ENCODE assay signal across 8 cellular contexts in the genomic region with DNA sequence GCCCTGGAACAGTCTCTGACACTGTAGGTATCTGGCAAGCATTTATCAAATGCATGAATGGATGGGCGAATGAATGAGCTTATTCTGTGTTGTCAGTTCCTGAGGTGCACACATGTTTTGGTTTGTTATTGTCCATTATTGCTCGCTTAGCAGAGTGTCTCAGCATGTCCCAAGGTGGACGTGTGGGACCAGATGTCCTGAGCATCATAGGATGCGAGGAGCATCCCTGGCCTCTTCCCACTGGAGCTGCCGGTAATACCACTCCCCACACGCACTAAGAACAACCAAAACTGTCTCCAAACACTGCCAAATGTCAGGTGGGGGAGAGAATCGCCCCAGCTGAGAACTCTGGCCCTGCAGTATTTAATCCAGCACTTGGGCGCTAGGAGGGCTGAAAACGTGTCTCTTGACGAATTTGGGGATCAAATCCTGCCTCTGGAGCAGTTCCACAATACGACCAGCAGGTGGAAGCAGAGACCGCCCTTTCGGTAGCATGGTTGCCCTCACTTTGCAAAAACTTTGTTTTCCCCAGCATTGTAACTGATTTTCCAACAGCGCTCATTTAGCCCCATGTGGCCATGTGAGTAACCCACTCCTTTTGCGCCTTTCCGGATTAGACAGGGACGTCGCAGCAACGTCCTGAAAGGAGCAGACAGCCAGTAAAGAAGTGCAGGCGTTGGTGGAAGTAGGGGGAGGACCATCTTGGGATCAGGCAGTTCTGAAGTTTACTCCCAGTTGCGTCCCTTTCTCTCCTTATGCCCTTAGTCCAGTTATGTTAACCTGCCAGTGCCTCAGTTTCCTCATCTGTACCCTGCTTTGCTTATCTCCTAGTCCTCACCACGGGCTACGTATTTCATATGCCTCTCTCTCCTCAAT. TPM values are rescaled to one million over a fixed set of nuclear protein-coding genes. Genes with fewer than 3 reads are reported as not detected.
DNase-seq lines count a peak whose midpoint lies in the region; ATAC-seq and TF ChIP-seq lines count a peak whose summit lies in the region.

No MANE protein-coding gene starts in this region.

- TF ChIP-seq POLR2A in esophagus muscularis mucosa (IDR thresholded peaks at IDR 0.05; ENCODE audit: low read depth), result no peak

- ATAC-seq in GM21423 (IDR thresholded peaks at IDR 0.05; ENCODE audit: unreplicated experiment), result peak; percentile 87

- no peak overlapping the region; the same call in 1 of the 2 replicates for H3K9ac ChIP-seq in OCI-LY3 (ENCODE audit: low read length)

- H3K4me2 ChIP-seq in OCI-LY3 (ENCODE audit: low read length), result peak overlapping the region; percentile 58

- H3K36me3 ChIP-seq in OCI-LY3 (replicated peaks; ENCODE audit: low read depth, low read length) (no peaks in the 10 kb centered on the region), esophagus muscularis mucosa (no peaks in the 10 kb centered on the region)

- H3K4me3 Mint-ChIP-seq in nephron, result no peak overlapping the region

- TF ChIP-seq EP300 in esophagus muscularis mucosa (IDR thresholded peaks at IDR 0.05), result no peak

- 15% methylated on average over 23 of the region's 23 CpGs for WGBS in esophagus muscularis mucosa

- H3K4me3 ChIP-seq in OCI-LY3 (ENCODE audit: low read length), result peak overlapping the region; percentile 51
- H3K4me3 ChIP-seq in esophagus muscularis mucosa, result no peak overlapping the region

- H3K27ac ChIP-seq in OCI-LY3 (ENCODE audit: low read length) (no peak overlapping the region), esophagus muscularis mucosa (replicated peaks in 1 of 4) (no peak overlapping the region)

- TF ChIP-seq CTCF in OCI-LY3 (IDR thresholded peaks at IDR 0.05; ENCODE audit: low read depth, low read length) (peak; percentile 96), esophagus muscularis mucosa (IDR thresholded peaks at IDR 0.05) (peak; percentile 95 to 98 (median 96)), nephron (IDR thresholded peaks at IDR 0.05; ENCODE audit: unreplicated experiment in 3 of 3) (peak; percentile 96 to 99 (median 97))

- intact Hi-C loops in esophagus muscularis mucosa (cut with DNase I), result loop anchor here (2.0 to 5.0 kb wide), 2 partner anchors 225 to 311 kb away; no protein-coding TSS in a partner anchor

- H3K79me2 ChIP-seq in OCI-LY3 (ENCODE audit: low read length), result no peaks in the 10 kb centered on the region

- H3K27ac Mint-ChIP-seq in nephron, result peak overlapping the region in 1 of 3 experiments; percentile 37

- no peaks in the 10 kb centered on the region for H3K9me3 Mint-ChIP-seq in nephron

- no peaks in the 10 kb centered on the region for H4K20me1 ChIP-seq in OCI-LY3 (ENCODE audit: insufficient read depth, low read length)

- no peaks in the 10 kb centered on the region for H3K36me3 Mint-ChIP-seq in nephron (ENCODE audit: low read depth)

- peak overlapping the region; percentile 78 for H2AFZ ChIP-seq in OCI-LY3 (ENCODE audit: low read depth, low read length)

- no peaks in the 10 kb centered on the region for H3K4me1 Mint-ChIP-seq in nephron

- H3K9me3 ChIP-seq in OCI-LY3 (ENCODE audit: insufficient read depth, low read length) (no peaks in the 10 kb centered on the region), esophagus muscularis mucosa (no peaks in the 10 kb centered on the region)

- H3K4me1 ChIP-seq in OCI-LY3 (ENCODE audit: low read length) (no peaks in the 10 kb centered on the region), esophagus muscularis mucosa (peaks cover 6 to 41% (median 35%) of the 10 kb centered on the region in 4 donors)

- H3K27me3 ChIP-seq in OCI-LY3 (ENCODE audit: low read depth, low read length) (no peaks in the 10 kb centered on the region), esophagus muscularis mucosa (peaks cover 0 to 17% (median 0%) of the 10 kb centered on the region in 4 donors)

- DNase-seq in DMS153 (lab: John Stamatoyannopoulos, UW) (peak; percentile 80), HT1080 (ENCODE audit: low read depth) (peak; percentile 82), esophagus muscularis mucosa (ENCODE audit: extremely low spot score) (peak; percentile 93)
- DNase-seq in activated CD8-positive, alpha-beta memory T cell treated with anti-CD3 and anti-CD28 coated beads, Interleukin-2, amount 50 U/mL, for 4 hours, result peak; percentile 71
- DNase-seq in stimulated activated naive CD4-positive, alpha-beta T cell treated with Interleukin-2 at 50 U/mL for 16 hours (lab: John Stamatoyannopoulos, UW), result peak; percentile 58

- H3K27me3 Mint-ChIP-seq in nephron (ENCODE audit: low read depth), result peaks cover 13% of the 10 kb centered on the region

RNA-seq across cellular contexts. Expression of gene TMEM114, which starts 22.7 kb away (rescaled TPM):
- total RNA-seq in HT1080 (2014; rRNA removed; shearing (Covaris generic)), result not detected in 2 replicates
- polyA plus RNA-seq in HT1080 (2015; cell fraction: cytosol; rRNA removed), result not detected in 2 replicates
- polyA plus RNA-seq in HT1080 (2015; cell fraction: nucleus; rRNA removed), result not detected in 2 replicates
- total RNA-seq in esophagus muscularis mucosa, result not detected

RNA-seq across cellular contexts. Expression of gene METTL22, which starts 53.9 kb away (rescaled TPM):
- 17.0 and 25.8 TPM in 2 replicates for total RNA-seq in HT1080 (2014; rRNA removed; shearing (Covaris generic))
- 15.9 and 21.1 TPM in 2 replicates for polyA plus RNA-seq in HT1080 (2015; cell fraction: cytosol; rRNA removed)
- polyA plus RNA-seq in HT1080 (2015; cell fraction: nucleus; rRNA removed), result 37.3 and 52.5 TPM in 2 replicates
- total RNA-seq in esophagus muscularis mucosa, result 10 to 100 TPM; 22.5 to 24.5 (median 23.4) TPM
